Comparison of ENCODE assay signal across 9 cellular contexts in genomic region chrX:36930491-36930890, GRCh38.
"Had no signal": no experiment of that assay in that cellular context is flagged by ENCODE, and none has a peak within 500 bp of the region (broad histone marks: within the 10 kb centered on the region; RNA-seq: fewer than 3 reads in every experiment).

No MANE protein-coding gene starts in this region.

- FAIRE-seq: H54 had no signal

- H3K9ac ChIP-seq: GM23248 had no signal

- H2AFZ ChIP-seq: GM23248, GM23338 had no signal

- H3K4me3 Mint-ChIP-seq: GM23338, H9, HFFc6 had no signal

- DNase-seq: GM23248, GOT3, H7, H9, HCEC 1CT, HFFc6 had no signal

- H3K27ac ChIP-seq: GM23248 had no signal

- H3K4me3 ChIP-seq: GM23248, GM23338 had no signal

- ATAC-seq: GM23338, HCT116 had no signal

- H3K27ac Mint-ChIP-seq: GM23338, H9, HFFc6 had no signal

- H3K9me3 Mint-ChIP-seq: GM23338, HFFc6 had no signal

- H3K4me2 ChIP-seq: GM23338 had no signal

- H3K4me1 Mint-ChIP-seq: GM23338 had no signal
